ENCODE assay signal across 8 cellular contexts in the genomic region with DNA sequence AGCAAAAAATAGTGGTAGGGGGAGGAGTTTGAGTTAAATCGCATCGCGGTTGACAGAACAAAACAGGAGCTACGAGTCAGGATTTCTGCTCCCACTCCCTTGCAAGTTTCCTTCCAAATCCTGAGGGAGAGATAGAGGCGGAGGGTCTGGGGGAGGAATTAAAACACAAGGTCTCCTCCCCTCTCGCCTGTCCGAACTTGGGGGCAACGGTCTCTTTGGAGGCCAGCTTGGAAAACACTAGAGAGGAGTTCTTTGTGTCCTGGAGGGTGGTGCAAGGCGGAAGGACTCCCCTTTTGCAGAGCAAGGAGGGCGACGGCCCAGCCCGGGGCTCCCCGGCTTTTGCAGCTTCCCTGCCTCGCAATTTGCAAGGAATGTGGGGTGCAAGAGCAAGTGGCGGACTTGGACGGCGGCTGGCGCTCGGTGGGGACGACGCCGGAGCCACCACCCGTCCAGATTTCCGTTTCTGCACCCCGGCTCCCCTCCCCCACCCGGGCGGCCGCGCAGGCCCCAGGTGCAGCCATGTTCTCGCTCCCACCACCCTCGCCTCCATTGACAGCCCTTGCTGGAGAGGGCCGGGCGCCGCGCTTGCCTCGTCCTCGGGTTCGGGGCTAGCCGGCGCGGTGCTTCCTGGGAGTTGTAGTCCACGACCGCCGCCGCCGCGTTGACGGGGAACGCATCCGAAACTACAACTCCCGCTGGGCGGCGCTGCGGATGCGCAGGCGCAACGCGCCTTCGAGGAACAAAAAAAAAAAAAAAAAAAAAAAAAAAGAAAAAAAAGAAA. TPM values are rescaled to one million over a fixed set of nuclear protein-coding genes. Genes with fewer than 3 reads are reported as not detected.
DNase-seq lines count a peak whose midpoint lies in the region; ATAC-seq and TF ChIP-seq lines count a peak whose summit lies in the region.

No MANE protein-coding gene starts in this region.

- H3K4me3 Mint-ChIP-seq in WTC11: peak overlapping the region; percentile 76

- ATAC-seq in GM18909 (IDR thresholded peaks at IDR 0.05; ENCODE audit: poor library complexity, unreplicated experiment) (peak; percentile 71), HG03159 (IDR thresholded peaks at IDR 0.05; ENCODE audit: unreplicated experiment) (peak; percentile 68), WTC11 (peak; percentile 74)

- H3K36me3 Mint-ChIP-seq in WTC11: no peaks in the 10 kb centered on the region

- no peaks in the 10 kb centered on the region for H3K9me3 Mint-ChIP-seq in WTC11

- H3K4me1 Mint-ChIP-seq in WTC11: peaks cover 42% of the 10 kb centered on the region

- TF ChIP-seq CTCF in AG09309 (IDR thresholded peaks at IDR 0.05; ENCODE audit: control insufficient read depth, insufficient read depth, low read depth, low read length, missing control alignments) (no peak), WTC11 (IDR thresholded peaks at IDR 0.05) (no peak), cardiac fibroblast (IDR thresholded peaks at IDR 0.05; ENCODE audit: low read depth, low read length) (peak; percentile 10)

- peak; percentile 74 for DNase-seq in AG09309 (ENCODE audit: low read depth)
- DNase-seq in NCI-H2227 (lab: John Stamatoyannopoulos, UW; ENCODE audit: unreplicated experiment): peak; percentile 99
- peak; percentile 99 for DNase-seq in WTC11 (ENCODE audit: low spot score)
- DNase-seq in cardiac fibroblast (ENCODE audit: low read depth in 2 of 2): peak; percentile 97 to 98
- peak; percentile 96 for DNase-seq in inferior parietal cortex (ENCODE audit: extremely low spot score)
- DNase-seq in smooth muscle cell of the brain vasculature (ENCODE audit: low read depth, low spot score): peak; percentile 90

- H3K4me3 ChIP-seq in AG09309 (ENCODE audit: control insufficient read depth, low read depth, low read length): peak overlapping the region; percentile 91
- H3K4me3 ChIP-seq in cardiac fibroblast (replicated peaks in 1 of 2; ENCODE audit: low read depth in 2 of 2, low read length in 2 of 2): peak overlapping the region; percentile 67 to 76

- POLR2A ChIA-PET in WTC11 (lab: Charles Lee): interaction anchor here (0.5 to 1.9 kb wide), 18 partner anchors 10 to 1606 kb away, joined by 3 to 8 read pairs (median 4); no protein-coding TSS in a partner anchor

- H3K27me3 Mint-ChIP-seq in WTC11 (ENCODE audit: low read depth): no peaks in the 10 kb centered on the region; the same call in 1 of the 2 replicates

- CTCF ChIA-PET in WTC11 (lab: Charles Lee): interaction anchor here (0.6 to 0.7 kb wide), 4 partner anchors 33 to 451 kb away, joined by 3 to 9 read pairs (median 4); no protein-coding TSS in a partner anchor

- H3K27ac Mint-ChIP-seq in WTC11: peak overlapping the region; percentile 99

TF ChIP-seq in WTC11, 78 proteins besides CTCF, POLR2A, EP300 and RAD21 (continues in another document):
- TF ChIP-seq JUN (CRISPR knock-in tag; IDR thresholded peaks at IDR 0.05) (no peak; the same call in 1 of the 2 replicates), TEAD1 (CRISPR knock-in tag; IDR thresholded peaks at IDR 0.05) (peak; percentile 55; the same call in 1 of the 2 replicates), ZNF423 (CRISPR knock-in tag; IDR thresholded peaks at IDR 0.05) (no peak), ESRRA (CRISPR knock-in tag; IDR thresholded peaks at IDR 0.05; ENCODE audit: borderline replicate concordance) (no peak)
- TF ChIP-seq, protein P1, sequence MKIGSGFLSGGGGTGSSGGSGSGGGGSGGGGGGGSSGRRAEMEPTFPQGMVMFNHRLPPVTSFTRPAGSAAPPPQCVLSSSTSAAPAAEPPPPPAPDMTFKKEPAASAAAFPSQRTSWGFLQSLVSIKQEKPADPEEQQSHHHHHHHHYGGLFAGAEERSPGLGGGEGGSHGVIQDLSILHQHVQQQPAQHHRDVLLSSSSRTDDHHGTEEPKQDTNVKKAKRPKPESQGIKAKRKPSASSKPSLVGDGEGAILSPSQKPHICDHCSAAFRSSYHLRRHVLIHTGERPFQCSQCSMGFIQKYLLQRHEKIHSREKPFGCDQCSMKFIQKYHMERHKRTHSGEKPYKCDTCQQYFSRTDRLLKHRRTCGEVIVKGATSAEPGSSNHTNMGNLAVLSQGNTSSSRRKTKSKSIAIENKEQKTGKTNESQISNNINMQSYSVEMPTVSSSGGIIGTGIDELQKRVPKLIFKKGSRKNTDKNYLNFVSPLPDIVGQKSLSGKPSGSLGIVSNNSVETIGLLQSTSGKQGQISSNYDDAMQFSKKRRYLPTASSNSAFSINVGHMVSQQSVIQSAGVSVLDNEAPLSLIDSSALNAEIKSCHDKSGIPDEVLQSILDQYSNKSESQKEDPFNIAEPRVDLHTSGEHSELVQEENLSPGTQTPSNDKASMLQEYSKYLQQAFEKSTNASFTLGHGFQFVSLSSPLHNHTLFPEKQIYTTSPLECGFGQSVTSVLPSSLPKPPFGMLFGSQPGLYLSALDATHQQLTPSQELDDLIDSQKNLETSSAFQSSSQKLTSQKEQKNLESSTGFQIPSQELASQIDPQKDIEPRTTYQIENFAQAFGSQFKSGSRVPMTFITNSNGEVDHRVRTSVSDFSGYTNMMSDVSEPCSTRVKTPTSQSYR (CRISPR knock-in tag; IDR thresholded peaks at IDR 0.05): peak; percentile 91
- TF ChIP-seq, protein P2, sequence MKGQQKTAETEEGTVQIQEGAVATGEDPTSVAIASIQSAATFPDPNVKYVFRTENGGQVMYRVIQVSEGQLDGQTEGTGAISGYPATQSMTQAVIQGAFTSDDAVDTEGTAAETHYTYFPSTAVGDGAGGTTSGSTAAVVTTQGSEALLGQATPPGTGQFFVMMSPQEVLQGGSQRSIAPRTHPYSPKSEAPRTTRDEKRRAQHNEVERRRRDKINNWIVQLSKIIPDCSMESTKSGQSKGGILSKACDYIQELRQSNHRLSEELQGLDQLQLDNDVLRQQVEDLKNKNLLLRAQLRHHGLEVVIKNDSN (CRISPR knock-in tag; IDR thresholded peaks at IDR 0.05): no peak
- TF ChIP-seq, protein P3, sequence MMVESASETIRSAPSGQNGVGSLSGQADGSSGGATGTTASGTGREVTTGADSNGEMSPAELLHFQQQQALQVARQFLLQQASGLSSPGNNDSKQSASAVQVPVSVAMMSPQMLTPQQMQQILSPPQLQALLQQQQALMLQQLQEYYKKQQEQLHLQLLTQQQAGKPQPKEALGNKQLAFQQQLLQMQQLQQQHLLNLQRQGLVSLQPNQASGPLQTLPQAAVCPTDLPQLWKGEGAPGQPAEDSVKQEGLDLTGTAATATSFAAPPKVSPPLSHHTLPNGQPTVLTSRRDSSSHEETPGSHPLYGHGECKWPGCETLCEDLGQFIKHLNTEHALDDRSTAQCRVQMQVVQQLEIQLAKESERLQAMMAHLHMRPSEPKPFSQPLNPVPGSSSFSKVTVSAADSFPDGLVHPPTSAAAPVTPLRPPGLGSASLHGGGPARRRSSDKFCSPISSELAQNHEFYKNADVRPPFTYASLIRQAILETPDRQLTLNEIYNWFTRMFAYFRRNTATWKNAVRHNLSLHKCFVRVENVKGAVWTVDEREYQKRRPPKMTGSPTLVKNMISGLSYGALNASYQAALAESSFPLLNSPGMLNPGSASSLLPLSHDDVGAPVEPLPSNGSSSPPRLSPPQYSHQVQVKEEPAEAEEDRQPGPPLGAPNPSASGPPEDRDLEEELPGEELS (CRISPR knock-in tag; IDR thresholded peaks at IDR 0.05): peak; percentile 24; the same call in 1 of the 2 replicates
- TF ChIP-seq, protein P4, sequence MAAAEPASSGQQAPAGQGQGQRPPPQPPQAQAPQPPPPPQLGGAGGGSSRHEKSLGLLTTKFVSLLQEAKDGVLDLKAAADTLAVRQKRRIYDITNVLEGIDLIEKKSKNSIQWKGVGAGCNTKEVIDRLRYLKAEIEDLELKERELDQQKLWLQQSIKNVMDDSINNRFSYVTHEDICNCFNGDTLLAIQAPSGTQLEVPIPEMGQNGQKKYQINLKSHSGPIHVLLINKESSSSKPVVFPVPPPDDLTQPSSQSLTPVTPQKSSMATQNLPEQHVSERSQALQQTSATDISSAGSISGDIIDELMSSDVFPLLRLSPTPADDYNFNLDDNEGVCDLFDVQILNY (CRISPR knock-in tag; IDR thresholded peaks at IDR 0.05): 0 out of 2 replicates have a peak, but pooled peaks have one; percentile 29
- TF ChIP-seq, protein P5, sequence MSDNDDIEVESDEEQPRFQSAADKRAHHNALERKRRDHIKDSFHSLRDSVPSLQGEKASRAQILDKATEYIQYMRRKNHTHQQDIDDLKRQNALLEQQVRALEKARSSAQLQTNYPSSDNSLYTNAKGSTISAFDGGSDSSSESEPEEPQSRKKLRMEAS (CRISPR knock-in tag; IDR thresholded peaks at IDR 0.05): peak; percentile 73; the same call in 1 of the 2 replicates
- TF ChIP-seq, protein P6, sequence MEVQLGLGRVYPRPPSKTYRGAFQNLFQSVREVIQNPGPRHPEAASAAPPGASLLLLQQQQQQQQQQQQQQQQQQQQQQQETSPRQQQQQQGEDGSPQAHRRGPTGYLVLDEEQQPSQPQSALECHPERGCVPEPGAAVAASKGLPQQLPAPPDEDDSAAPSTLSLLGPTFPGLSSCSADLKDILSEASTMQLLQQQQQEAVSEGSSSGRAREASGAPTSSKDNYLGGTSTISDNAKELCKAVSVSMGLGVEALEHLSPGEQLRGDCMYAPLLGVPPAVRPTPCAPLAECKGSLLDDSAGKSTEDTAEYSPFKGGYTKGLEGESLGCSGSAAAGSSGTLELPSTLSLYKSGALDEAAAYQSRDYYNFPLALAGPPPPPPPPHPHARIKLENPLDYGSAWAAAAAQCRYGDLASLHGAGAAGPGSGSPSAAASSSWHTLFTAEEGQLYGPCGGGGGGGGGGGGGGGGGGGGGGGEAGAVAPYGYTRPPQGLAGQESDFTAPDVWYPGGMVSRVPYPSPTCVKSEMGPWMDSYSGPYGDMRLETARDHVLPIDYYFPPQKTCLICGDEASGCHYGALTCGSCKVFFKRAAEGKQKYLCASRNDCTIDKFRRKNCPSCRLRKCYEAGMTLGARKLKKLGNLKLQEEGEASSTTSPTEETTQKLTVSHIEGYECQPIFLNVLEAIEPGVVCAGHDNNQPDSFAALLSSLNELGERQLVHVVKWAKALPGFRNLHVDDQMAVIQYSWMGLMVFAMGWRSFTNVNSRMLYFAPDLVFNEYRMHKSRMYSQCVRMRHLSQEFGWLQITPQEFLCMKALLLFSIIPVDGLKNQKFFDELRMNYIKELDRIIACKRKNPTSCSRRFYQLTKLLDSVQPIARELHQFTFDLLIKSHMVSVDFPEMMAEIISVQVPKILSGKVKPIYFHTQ (CRISPR knock-in tag; IDR thresholded peaks at IDR 0.05): 0 out of 2 replicates have a peak, but pooled peaks have one; percentile 43
- TF ChIP-seq, protein P7, sequence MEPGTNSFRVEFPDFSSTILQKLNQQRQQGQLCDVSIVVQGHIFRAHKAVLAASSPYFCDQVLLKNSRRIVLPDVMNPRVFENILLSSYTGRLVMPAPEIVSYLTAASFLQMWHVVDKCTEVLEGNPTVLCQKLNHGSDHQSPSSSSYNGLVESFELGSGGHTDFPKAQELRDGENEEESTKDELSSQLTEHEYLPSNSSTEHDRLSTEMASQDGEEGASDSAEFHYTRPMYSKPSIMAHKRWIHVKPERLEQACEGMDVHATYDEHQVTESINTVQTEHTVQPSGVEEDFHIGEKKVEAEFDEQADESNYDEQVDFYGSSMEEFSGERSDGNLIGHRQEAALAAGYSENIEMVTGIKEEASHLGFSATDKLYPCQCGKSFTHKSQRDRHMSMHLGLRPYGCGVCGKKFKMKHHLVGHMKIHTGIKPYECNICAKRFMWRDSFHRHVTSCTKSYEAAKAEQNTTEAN (CRISPR knock-in tag; IDR thresholded peaks at IDR 0.05): peak; percentile 35; the same call in 1 of the 2 replicates

RNA-seq across cellular contexts. Expression of a gene that starts 0.4 kb away (rescaled TPM):
- 290 to 308 TPM (median 293 TPM) in 3 replicates for total RNA-seq in WTC11 (2021)

Comparison
In these comparisons a context has a peak if more than half of its experiments do, and no peak if none do; other contexts are left out.
1. Peak in every context shown above with its lines: DNase-seq, ATAC-seq and H3K4me3 ChIP-seq.